ENCODE assay signal across 18 cellular contexts in the genomic region with DNA sequence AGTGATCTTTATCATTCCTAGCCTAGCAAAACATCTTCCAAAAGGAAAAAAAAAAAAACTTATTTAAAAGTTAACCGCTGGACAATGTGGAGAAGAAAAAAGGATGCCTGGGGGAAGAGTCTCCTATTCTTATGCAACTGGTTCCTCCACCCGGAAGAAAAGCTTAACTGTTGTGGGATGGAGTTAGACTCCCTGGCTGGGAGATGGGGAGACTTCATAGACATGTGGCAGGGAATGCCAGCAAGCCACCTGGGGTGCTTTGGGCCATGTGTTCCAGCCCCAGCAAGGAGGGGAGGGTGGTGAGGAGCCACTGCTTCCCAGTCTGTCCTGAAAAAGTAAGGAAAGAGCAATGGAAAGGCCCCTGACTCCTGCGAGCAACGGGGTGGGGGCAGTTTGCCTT.
"Had no signal": no experiment of that assay in that cellular context is flagged by ENCODE, and none has a peak within 500 bp of the region (broad histone marks: within the 10 kb centered on the region; RNA-seq: fewer than 3 reads in every experiment).

No MANE protein-coding gene starts in this region.

- ATAC-seq: Panc1, PC-3, T-cell had no signal

- DNase-seq: NCI-H1048, NCI-H1105, NCI-H1436 treated with DMSO at 0.1 percent for 48 hours, NCI-H1694, NCI-H1930, NCI-H2081, NCI-H2107, NCI-H2227 treated with DMSO at 0.1 percent for 48 hours, NCI-H524, NCI-H526 treated with DMSO at 0.1 percent for 48 hours, NCI-H748 treated with DMSO at 0.1 percent for 48 hours, PC-3, SHP77, SK-N-SH, SW 1271, T-cell had no signal

- H3K9ac ChIP-seq: SK-N-SH had no signal

- H3K27ac ChIP-seq: RWPE1 had no signal
